Comparison of ENCODE assay signal across 11 cellular contexts in the genomic region with DNA sequence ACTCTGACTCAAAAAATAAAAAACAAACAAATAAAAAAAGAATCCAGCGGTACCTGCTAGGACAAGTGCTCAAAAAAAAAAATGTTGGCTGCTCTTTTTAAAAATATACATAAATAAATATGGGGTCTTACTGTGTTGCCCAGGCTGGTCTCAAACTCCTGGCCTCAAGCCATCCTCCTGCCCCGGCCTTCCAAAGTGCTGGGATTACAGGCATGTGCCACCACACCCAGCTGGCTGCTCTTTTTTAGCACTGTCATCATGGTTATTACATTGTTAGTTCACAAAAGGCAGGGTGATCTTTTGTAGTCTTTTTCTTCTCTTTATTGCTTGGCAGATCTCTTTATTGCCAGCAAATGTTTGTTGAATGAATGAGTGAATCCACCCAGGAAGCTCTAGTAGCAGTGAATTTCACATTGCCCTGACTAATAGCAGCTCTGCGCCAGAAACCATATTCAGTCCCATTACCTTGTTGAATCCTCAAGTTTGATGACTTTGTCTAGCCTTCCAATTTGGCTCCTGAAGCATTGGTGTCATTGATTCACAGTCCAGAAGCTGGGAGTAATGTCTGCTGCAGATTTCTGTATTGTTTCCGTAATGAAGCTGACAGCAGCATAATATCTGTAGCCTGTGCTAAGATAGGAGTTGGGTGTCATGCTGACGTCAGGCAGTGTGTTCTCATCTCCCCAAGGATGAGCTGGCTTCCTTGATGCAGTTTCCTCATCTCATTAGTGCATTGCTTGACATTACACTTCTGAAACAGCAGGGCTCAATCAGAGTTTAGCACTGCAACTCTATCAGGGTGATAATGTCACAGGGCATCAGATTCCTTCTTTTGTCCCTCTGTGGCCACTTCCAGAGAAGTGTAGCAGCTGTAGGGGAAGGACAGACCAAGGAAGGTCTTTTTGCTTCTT.
DNase-seq lines count a peak whose midpoint lies in the region; ATAC-seq, FAIRE-seq and TF ChIP-seq lines count a peak whose summit lies in the region.
"Had no signal": no experiment of that assay in that cellular context is flagged by ENCODE, and none has a peak within 500 bp of the region (broad histone marks: within the 10 kb centered on the region; RNA-seq: fewer than 3 reads in every experiment).

No MANE protein-coding gene starts in this region.

- H2BK20ac ChIP-seq in IMR-90 (ENCODE audit: low read depth, low read length): no peak overlapping the region

- peaks cover 8% of the 10 kb centered on the region for H3K4me1 Mint-ChIP-seq in stimulated activated naive CD8-positive, alpha-beta T cell treated with anti-CD3 and anti-CD28 coated beads, Interleukin-15, amount 100 ng/mL, for 72 hours
- H3K4me1 Mint-ChIP-seq in natural killer cell: peaks cover 0 to 9% of the 10 kb centered on the region in 2 donors

- no peak overlapping the region for H3K4ac ChIP-seq in IMR-90 (ENCODE audit: low read depth, low read length)

- H3K79me2 ChIP-seq in HepG2 (ENCODE audit: insufficient read depth, low read length): no peaks in the 10 kb centered on the region

- intact Hi-C loops in IMR-90 (cut with micrococcal nuclease): no loop called here
- intact Hi-C loops in HepG2 (cut with micrococcal nuclease; ENCODE audit: unreplicated experiment): no loop called here
- intact Hi-C loops in natural killer cell (cut with micrococcal nuclease): no loop called here

- H3K9me1 ChIP-seq in IMR-90 (ENCODE audit: insufficient read depth, low read length): no peaks in the 10 kb centered on the region

- dilution Hi-C loops in IMR-90 (cut with HindIII; ENCODE audit: low sequenced_read_pairs, unreplicated experiment): no loop called here

- H3K18ac ChIP-seq in IMR-90 (ENCODE audit: low read depth, low read length): no peak overlapping the region

- in situ Hi-C loops in IMR-90 (cut with MboI; ENCODE audit: low sequenced_read_pairs) (no loop called here), HepG2 (cut with HindIII; ENCODE audit: extremely low pct_ligation_motif_present, low pct_unique_long_range_greater_than_20kb) (no loop called here)

- no peaks in the 10 kb centered on the region for H3K36me3 Mint-ChIP-seq in natural killer cell
- H3K36me3 Mint-ChIP-seq: activated naive CD4-positive, alpha-beta T cell treated with anti-CD3 and anti-CD28 coated beads, Interleukin-2, amount 10 ng/mL, durations not matched to agents 7 days and 5 days had no signal

- no peak overlapping the region for H4K91ac ChIP-seq in IMR-90 (ENCODE audit: insufficient read depth, low read depth, low read length)

- no peaks in the 10 kb centered on the region for H3K9me3 ChIP-seq in IMR-90 (ENCODE audit: control insufficient read depth, insufficient read depth, low read length)
- H3K9me3 ChIP-seq in HepG2 (ENCODE audit: low read length): no peaks in the 10 kb centered on the region

- H3K4me1 ChIP-seq in IMR-90 (ENCODE audit: control insufficient read depth, insufficient read depth, low read length) (no peaks in the 10 kb centered on the region), HepG2 (ENCODE audit: insufficient read depth, low read length) (peaks cover 13% of the 10 kb centered on the region)

- CTCF ChIA-PET in AG04449 (lab: Yijun Ruan, JAX): interaction anchor here (0.8 to 7.5 kb wide), 12 partner anchors 12 to 446 kb away, joined by 3 to 191 read pairs (median 5); no protein-coding TSS in a partner anchor
- CTCF ChIA-PET in IMR-90 (lab: Yijun Ruan, JAX): no interaction called here
- CTCF ChIA-PET in HepG2 (lab: Yijun Ruan, JAX; ENCODE audit: low intra/inter-chr PET ratio, low total read pairs): no interaction called here

- no peak overlapping the region for H2BK5ac ChIP-seq in IMR-90 (ENCODE audit: low read depth, low read length, poor library complexity, severe bottlenecking)

- peaks cover 6% of the 10 kb centered on the region for H3K27me3 Mint-ChIP-seq in stimulated activated naive CD8-positive, alpha-beta T cell treated with anti-CD3 and anti-CD28 coated beads, Interleukin-15, amount 100 ng/mL, for 72 hours
- H3K27me3 Mint-ChIP-seq in natural killer cell (ENCODE audit: low read depth in 2 of 2): peaks cover 8 to 29% of the 10 kb centered on the region in 2 donors

- no peak overlapping the region for H2AFZ ChIP-seq in IMR-90 (replicated peaks; ENCODE audit: low read length, poor library complexity)
- H2AFZ ChIP-seq in HepG2 (ENCODE audit: low read length): no peak overlapping the region

- TF ChIP-seq POLR2A in IMR-90 (IDR thresholded peaks at IDR 0.05; ENCODE audit: low read depth, low read length): no peak
- TF ChIP-seq POLR2A in HepG2 (IDR thresholded peaks at IDR 0.05; ENCODE audit: insufficient read depth in 1 of 2, low read depth in 2 of 2, low read length in 2 of 2): no peak

- FAIRE-seq in HepG2 (lab: Jason Lieb, UNC): no peak

- no peak for ATAC-seq in IMR-90 (ENCODE audit: low read depth)
- ATAC-seq in HepG2: no peak
- no peak for ATAC-seq in stimulated activated naive CD8-positive, alpha-beta T cell treated with anti-CD3 and anti-CD28 coated beads, Interleukin-15, amount 100 ng/mL, for 72 hours
- ATAC-seq in natural killer cell: no peak

- H3K9me3 Mint-ChIP-seq in stimulated activated naive CD8-positive, alpha-beta T cell treated with anti-CD3 and anti-CD28 coated beads, Interleukin-15, amount 100 ng/mL, for 72 hours: no peaks in the 10 kb centered on the region
- H3K9me3 Mint-ChIP-seq in natural killer cell: no peaks in the 10 kb centered on the region
- H3K9me3 Mint-ChIP-seq: activated naive CD4-positive, alpha-beta T cell treated with anti-CD3 and anti-CD28 coated beads, Interleukin-2, amount 10 ng/mL, durations not matched to agents 7 days and 5 days had no signal

- no peak overlapping the region for H3K4me3 Mint-ChIP-seq in stimulated activated naive CD8-positive, alpha-beta T cell treated with anti-CD3 and anti-CD28 coated beads, Interleukin-15, amount 100 ng/mL, for 72 hours
- no peak overlapping the region for H3K4me3 Mint-ChIP-seq in natural killer cell
- H3K4me3 Mint-ChIP-seq: activated naive CD4-positive, alpha-beta T cell treated with anti-CD3 and anti-CD28 coated beads, Interleukin-2, amount 10 ng/mL, durations not matched to agents 7 days and 5 days had no signal

- H3K9ac ChIP-seq in IMR-90 (ENCODE audit: low read depth, low read length) (no peak overlapping the region), HepG2 (ENCODE audit: insufficient read depth, low read depth, low read length) (no peak overlapping the region)

- H3K27me3 ChIP-seq in IMR-90 (ENCODE audit: control insufficient read depth, insufficient read depth, low read length): peaks cover 29% of the 10 kb centered on the region
- H3K27me3 ChIP-seq in HepG2 (ENCODE audit: control insufficient read depth in 1 of 2, insufficient read depth in 2 of 2, low read length in 2 of 2): peaks cover 4 to 38% of the 10 kb centered on the region in 2 experiments; a peak in 4 of 5 replicates

- H3K56ac ChIP-seq in IMR-90 (ENCODE audit: extremely low read depth, insufficient read depth, low read length): no peak overlapping the region

- H3K36me3 ChIP-seq in IMR-90 (ENCODE audit: control insufficient read depth, insufficient read depth, low read length) (no peaks in the 10 kb centered on the region), HepG2 (replicated peaks in 1 of 2; ENCODE audit: control insufficient read depth in 1 of 2, insufficient read depth in 2 of 2, low read length in 2 of 2) (no peaks in the 10 kb centered on the region)

- no peak overlapping the region for H4K5ac ChIP-seq in IMR-90 (ENCODE audit: low read depth, low read length)

- H3K27ac ChIP-seq in IMR-90 (ENCODE audit: insufficient read depth, low read length): no peak overlapping the region
- no peak overlapping the region for H3K27ac ChIP-seq in HepG2 (ENCODE audit: extremely low read length, insufficient read depth, low read length)

- whole genome bisulfite sequencing in IMR-90 (ENCODE audit: extremely low coverage in 2 of 2, insufficient read length in 1 of 2), 2 experiments: 0% methylated on average over 1 of the region's 5 CpGs; no CpG with 5 or more reads in 1 of the 2 experiments
- 61% methylated on average over 5 of the region's 5 CpGs for WGBS in HepG2 (ENCODE audit: low lambda C conversion rate)

- H3K14ac ChIP-seq in IMR-90 (replicated peaks; ENCODE audit: low read depth, low read length): no peak overlapping the region

- no peak overlapping the region for H2AK9ac ChIP-seq in IMR-90 (replicated peaks; ENCODE audit: low read depth, low read length, poor library complexity)

- no peak for TF ChIP-seq EP300 in HepG2 (IDR thresholded peaks at IDR 0.05; ENCODE audit: low read depth in 2 of 2, low read length in 2 of 2)
- no peak for TF ChIP-seq EP300 in HepG2 (CRISPR knock-in tag; IDR thresholded peaks at IDR 0.05; ENCODE audit: borderline replicate concordance)

- POLR2A ChIA-PET in AG04449 (lab: Yijun Ruan, JAX) (interaction anchor here (0.6 to 0.9 kb wide), 2 partner anchors 26 to 166 kb away, joined by 4 read pairs; no protein-coding TSS in a partner anchor), IMR-90 (lab: Charles Lee; ENCODE audit: unreplicated experiment) (no interaction called here), HepG2 (lab: Yijun Ruan, JAX) (no interaction called here)

- no peak overlapping the region for H2AK5ac ChIP-seq in IMR-90 (ENCODE audit: low read depth, low read length)

- H2BK120ac ChIP-seq in IMR-90 (ENCODE audit: low read depth, low read length): no peak overlapping the region

- H3K4me2 ChIP-seq in IMR-90 (ENCODE audit: low read depth, low read length) (no peak overlapping the region; the same call in 1 of the 2 replicates), HepG2 (ENCODE audit: low read depth, low read length) (no peak overlapping the region)

- no peak overlapping the region for H4K8ac ChIP-seq in IMR-90 (ENCODE audit: low read depth in 2 of 2, low read length in 2 of 2)

- TF ChIP-seq CTCF in AG04449 (IDR thresholded peaks at IDR 0.05; ENCODE audit: insufficient read depth, low read length, missing control alignments) (no peak), IMR-90 (conservative IDR thresholded peaks at IDR 0.05; ENCODE audit: low read depth, low read length) (no peak), choroid plexus epithelial cell (conservative IDR thresholded peaks at IDR 0.05; ENCODE audit: low read depth, low read length) (no peak), HepG2 (CRISPR knock-in tag; IDR thresholded peaks at IDR 0.05) (no peak), natural killer cell (IDR thresholded peaks at IDR 0.05) (no peak)

- TF ChIP-seq RAD21 in IMR-90 (IDR thresholded peaks at IDR 0.05; ENCODE audit: low read length) (no peak), HepG2 (CRISPR knock-in tag; IDR thresholded peaks at IDR 0.05) (no peak)

- H3K79me1 ChIP-seq in IMR-90 (ENCODE audit: low read depth in 1 of 2, low read length in 2 of 2): no peaks in the 10 kb centered on the region

- BruUV-seq in IMR-90 (replicated peaks; lab: Mats Ljungman, UMichigan): no TSS peak
- no TSS peak for BruUV-seq in HepG2 (replicated peaks; lab: Mats Ljungman, UMichigan)

- no peak overlapping the region for H3K27ac Mint-ChIP-seq in stimulated activated naive CD8-positive, alpha-beta T cell treated with anti-CD3 and anti-CD28 coated beads, Interleukin-15, amount 100 ng/mL, for 72 hours
- H3K27ac Mint-ChIP-seq in natural killer cell: no peak overlapping the region
- H3K27ac Mint-ChIP-seq: activated naive CD4-positive, alpha-beta T cell treated with anti-CD3 and anti-CD28 coated beads, Interleukin-2, amount 10 ng/mL, durations not matched to agents 7 days and 5 days had no signal

- peak; percentile 38 for DNase-seq in AG04449 (ENCODE audit: low read depth, low spot score)
- peak; percentile 75 for DNase-seq in IMR-90
- peak; percentile 38 for DNase-seq in choroid plexus epithelial cell (ENCODE audit: low read depth)
- no peak for DNase-seq in HepG2 (ENCODE audit: low spot score)
- DNase-seq in NCI-H748 (lab: John Stamatoyannopoulos, UW; ENCODE audit: unreplicated experiment): no peak
- no peak for DNase-seq in stimulated activated naive CD8-positive, alpha-beta T cell treated with anti-CD3 and anti-CD28 coated beads, Interleukin-15, amount 100 ng/mL, for 72 hours
- DNase-seq in T1000 (lab: John Stamatoyannopoulos, UW): no peak
- no peak for DNase-seq in natural killer cell
- DNase-seq: activated naive CD4-positive, alpha-beta T cell treated with anti-CD3 and anti-CD28 coated beads, Interleukin-2, amount 10 ng/mL, durations not matched to agents 7 days and 5 days; foreskin melanocyte; NCI-H1694 treated with DMSO at 0.1 percent for 48 hours had no signal

- no peak overlapping the region for H3K23ac ChIP-seq in IMR-90 (ENCODE audit: low read depth, low read length)

- H4K20me1 ChIP-seq in IMR-90 (ENCODE audit: insufficient read depth, low read length) (no peaks in the 10 kb centered on the region), HepG2 (ENCODE audit: insufficient read depth, low read length) (no peaks in the 10 kb centered on the region)

- H2BK15ac ChIP-seq in IMR-90 (ENCODE audit: low read depth, low read length): no peak overlapping the region

- no peak overlapping the region for H3K4me3 ChIP-seq in AG04449 (ENCODE audit: low read depth, low read length)
- H3K4me3 ChIP-seq in IMR-90 (ENCODE audit: insufficient read depth, low read depth, low read length): no peak overlapping the region
- H3K4me3 ChIP-seq in choroid plexus epithelial cell (ENCODE audit: low read depth, low read length): no peak overlapping the region
- no peak overlapping the region for H3K4me3 ChIP-seq in HepG2 (replicated peaks in 1 of 3; ENCODE audit: insufficient read depth in 1 of 3, low read depth in 2 of 3, low read length in 3 of 3)

Comparison
In these comparisons a context has a peak if more than half of its experiments do, and no peak if none do; other contexts are left out.
1. DNase-seq: peak in AG04449 (single experiment), IMR-90 (single experiment) and choroid plexus epithelial cell (single experiment); none in HepG2 (single experiment), NCI-H748 (single experiment), stimulated activated naive CD8-positive, alpha-beta T cell treated with anti-CD3 and anti-CD28 coated beads, Interleukin-15, amount 100 ng/mL, for 72 hours (0 of 2), T1000 (single experiment) and natural killer cell (single experiment).